ENCODE assay signal across 8 cellular contexts in genomic region chrX:121047461-121048419, GRCh38. TPM values are rescaled to one million over a fixed set of nuclear protein-coding genes. Genes with fewer than 3 reads are reported as not detected.
DNase-seq lines count a peak whose midpoint lies in the region; ATAC-seq and TF ChIP-seq lines count a peak whose summit lies in the region.
"Not testable (repeated sequence)": the region's sequence is repeated elsewhere in the genome, so short reads cannot be mapped to it uniquely, and the experiment has no call there.

GLUD2 (plus strand) TSS chrX:121047610; CDS start chrX:121047685, 75 bp downstream.

- not testable (repeated sequence) for H3K4me3 Mint-ChIP-seq in activated T-helper 17 cell treated with anti-CD3 and anti-CD28 coated beads, Interleukin-2, amount 50 U/mL, for 72 hours
- peak within 1 kb of the TSS; percentile 62 for H3K4me3 Mint-ChIP-seq in mesothelial cell of epicardium

- H3K4me3 ChIP-seq in MG63 (peak within 1 kb of the TSS; percentile 35), endocrine pancreas (ENCODE audit: control insufficient read depth, insufficient read depth, low read length) (peak within 1 kb of the TSS; percentile 36), right cardiac atrium (ENCODE audit: low read length) (peak within 1 kb of the TSS; percentile 16)

- H3K4me1 Mint-ChIP-seq in activated T-helper 17 cell treated with anti-CD3 and anti-CD28 coated beads, Interleukin-2, amount 50 U/mL, for 72 hours; mesothelial cell of epicardium: not testable (repeated sequence)

- TF ChIP-seq CTCF in AG09319 (IDR thresholded peaks at IDR 0.05; ENCODE audit: low read depth, low read length): peak; percentile 17
- TF ChIP-seq CTCF in mesothelial cell of epicardium (IDR thresholded peaks at IDR 0.05; ENCODE audit: unreplicated experiment): not testable (repeated sequence)

- WGBS in right cardiac atrium: 13% methylated on average over 70 of the region's 77 CpGs

- H3K27me3 Mint-ChIP-seq in activated T-helper 17 cell treated with anti-CD3 and anti-CD28 coated beads, Interleukin-2, amount 50 U/mL, for 72 hours: peaks cover 13% of the 10 kb centered on the region
- peaks cover 20% of the 10 kb centered on the region for H3K27me3 Mint-ChIP-seq in mesothelial cell of epicardium (ENCODE audit: low read depth)

- not testable (repeated sequence) for H3K36me3 Mint-ChIP-seq in activated T-helper 17 cell treated with anti-CD3 and anti-CD28 coated beads, Interleukin-2, amount 50 U/mL, for 72 hours (ENCODE audit: low read depth); mesothelial cell of epicardium

- not testable (repeated sequence) for H3K9ac ChIP-seq in endocrine pancreas (ENCODE audit: control insufficient read depth, insufficient read depth, low read length)

- not testable (repeated sequence) for H3K9me3 Mint-ChIP-seq in activated T-helper 17 cell treated with anti-CD3 and anti-CD28 coated beads, Interleukin-2, amount 50 U/mL, for 72 hours
- H3K9me3 Mint-ChIP-seq in mesothelial cell of epicardium: peaks cover 44% of the 10 kb centered on the region

- not testable (repeated sequence) for H3K36me3 ChIP-seq in MG63; endocrine pancreas (ENCODE audit: control insufficient read depth, insufficient read depth, low read length)

- H3K4me1 ChIP-seq in endocrine pancreas (ENCODE audit: control insufficient read depth, insufficient read depth, low read length); right cardiac atrium (ENCODE audit: control insufficient read depth, insufficient read depth, low read length): not testable (repeated sequence)

- ATAC-seq in GM18867 (IDR thresholded peaks at IDR 0.05; ENCODE audit: unreplicated experiment) (peak; percentile 55), right cardiac atrium (peak; percentile 79 to 82)
- ATAC-seq in activated T-helper 17 cell treated with anti-CD3 and anti-CD28 coated beads, Interleukin-2, amount 50 U/mL, for 72 hours (replicated peaks): peak; percentile 56

- intact Hi-C loops in right cardiac atrium (cut with DNase I): not testable (repeated sequence)

- H3K27me3 ChIP-seq in MG63; endocrine pancreas (ENCODE audit: control insufficient read depth, insufficient read depth, low read length); right cardiac atrium (ENCODE audit: control insufficient read depth, insufficient read depth): not testable (repeated sequence)

- DNase-seq in AG09319 (ENCODE audit: extremely low read depth, low read depth): not testable (repeated sequence)
- DNase-seq in MG63: peak; percentile 49
- DNase-seq in right cardiac atrium: peak; percentile 52 to 79 (median 79)
- peak; percentile 23 to 38 for DNase-seq in mesothelial cell of epicardium (ENCODE audit: low spot score in 2 of 2, unreplicated experiment in 2 of 2)
- DNase-seq in stimulated activated CD4-positive, alpha-beta T cell treated with anti-CD3 and anti-CD28 coated beads, Interleukin-1b, Interleukin-23, amount 100 ng/mL, for 48 hours: peak; percentile 11

- H3K9me3 ChIP-seq in MG63; endocrine pancreas (ENCODE audit: control insufficient read depth, low read length); right cardiac atrium (ENCODE audit: control insufficient read depth, low read length): not testable (repeated sequence)

- not testable (repeated sequence) for H3K27ac Mint-ChIP-seq in activated T-helper 17 cell treated with anti-CD3 and anti-CD28 coated beads, Interleukin-2, amount 50 U/mL, for 72 hours; mesothelial cell of epicardium

- H3K27ac ChIP-seq in right cardiac atrium (ENCODE audit: low read length): not testable (repeated sequence)

RNA-seq across cellular contexts. Expression of gene GLUD2, which starts in this region (rescaled TPM):
- total RNA-seq in MG63 (2014; rRNA removed; shearing (Covaris generic); ENCODE audit: low replicate concordance): 1.5 and 3.0 TPM in 2 replicates
- under 1 TPM; 0.16 to 0.24 TPM for total RNA-seq in activated T-helper 17 cell treated with anti-CD3 and anti-CD28 coated beads, Interleukin-2, amount 50 U/mL, for 72 hours
- 1 to 10 TPM; 1.1 to 1.6 (median 1.3) TPM for total RNA-seq in right cardiac atrium
- polyA plus RNA-seq in right cardiac atrium: 0.41 TPM
- 1.4 to 1.5 TPM (median 1.5 TPM) in 3 replicates for total RNA-seq in mesothelial cell of epicardium

Comparison
In these comparisons a context has a peak if more than half of its experiments do, and no peak if none do; other contexts are left out.
1. Peak in ATAC-seq in activated T-helper 17 cell treated with anti-CD3 and anti-CD28 coated beads, Interleukin-2, amount 50 U/mL, for 72 hours; RNA of the gene not detected or under 1 TPM.